In genomic region chr16:49464877-49465504, GRCh38 we compare ENCODE assay signal across 9 cellular contexts.
DNase-seq lines count a peak whose midpoint lies in the region; ATAC-seq and TF ChIP-seq lines count a peak whose summit lies in the region.
"Had no signal": no experiment of that assay in that cellular context is flagged by ENCODE, and none has a peak within 500 bp of the region (broad histone marks: within the 10 kb centered on the region; RNA-seq: fewer than 3 reads in every experiment).

No MANE protein-coding gene starts in this region.

- TF ChIP-seq CTCF in lung (IDR thresholded peaks at IDR 0.05; ENCODE audit: control extremely low read depth, extremely low read depth): no peak

- 34 to 39% methylated on average over 37 to 40 of the region's 40 CpGs for WGBS in lung, 2 donors

- H3K27me3 Mint-ChIP-seq in CD4-positive, alpha-beta memory T cell: no peaks in the 10 kb centered on the region
- peaks cover 5% of the 10 kb centered on the region for H3K27me3 Mint-ChIP-seq in activated T-helper 2 cell treated with anti-CD3 and anti-CD28 coated beads, Interferon-gamma antibody, Interleukin-2, Interleukin-4, amounts not matched to agents 10 μg/mL and 5 μg/mL and 100 μg/mL, durations not matched to agents 14 hours and 24 hours and 36 hours (ENCODE audit: low read depth)

- H3K27me3 ChIP-seq in CD4-positive, alpha-beta memory T cell (ENCODE audit: insufficient read depth, low read length): no peaks in the 10 kb centered on the region
- no peaks in the 10 kb centered on the region for H3K27me3 ChIP-seq in lung (ENCODE audit: control insufficient read depth, insufficient read depth)

- ATAC-seq in GM21360 (IDR thresholded peaks at IDR 0.05; ENCODE audit: unreplicated experiment): peak; percentile 37
- no peak for ATAC-seq in lung (ENCODE audit: insufficient read depth, low FRiP score)
- no peak for ATAC-seq in HG02759 (IDR thresholded peaks at IDR 0.05; ENCODE audit: unreplicated experiment)
- ATAC-seq in GM19455 (IDR thresholded peaks at IDR 0.05; ENCODE audit: unreplicated experiment): no peak
- ATAC-seq: activated CD4-positive, CD25-positive, alpha-beta regulatory T cell treated with anti-CD3 and anti-CD28 coated beads, Interleukin-2, amount 50 U/mL, for 24 hours had no signal

- no peak overlapping the region for H3K27ac ChIP-seq in CD4-positive, alpha-beta memory T cell (ENCODE audit: low read depth, low read length)
- no peak overlapping the region for H3K27ac ChIP-seq in lung (ENCODE audit: low read depth in 1 of 2, low read length in 1 of 2)

- intact Hi-C loops in CD4-positive, alpha-beta memory T cell (cut with micrococcal nuclease): no loop called here
- intact Hi-C loops in activated T-helper 2 cell treated with anti-CD3 and anti-CD28 coated beads, Interferon-gamma antibody, Interleukin-2, Interleukin-4, amounts not matched to agents 10 μg/mL and 5 μg/mL and 100 μg/mL, durations not matched to agents 14 hours and 24 hours and 36 hours (cut with micrococcal nuclease): no loop called here

- peak overlapping the region; percentile 26 to 98 (median 87) for H3K27ac Mint-ChIP-seq in CD4-positive, alpha-beta memory T cell
- no peak overlapping the region for H3K27ac Mint-ChIP-seq in activated T-helper 2 cell treated with anti-CD3 and anti-CD28 coated beads, Interferon-gamma antibody, Interleukin-2, Interleukin-4, amounts not matched to agents 10 μg/mL and 5 μg/mL and 100 μg/mL, durations not matched to agents 14 hours and 24 hours and 36 hours

- H3K36me3 Mint-ChIP-seq in CD4-positive, alpha-beta memory T cell: no peaks in the 10 kb centered on the region
- H3K36me3 Mint-ChIP-seq in activated T-helper 2 cell treated with anti-CD3 and anti-CD28 coated beads, Interferon-gamma antibody, Interleukin-2, Interleukin-4, amounts not matched to agents 10 μg/mL and 5 μg/mL and 100 μg/mL, durations not matched to agents 14 hours and 24 hours and 36 hours (ENCODE audit: low read depth): no peaks in the 10 kb centered on the region

- CTCF ChIA-PET in CD4-positive, alpha-beta memory T cell (lab: Charles Lee; ENCODE audit: partially characterized antibody): no interaction called here

- H3K4me3 ChIP-seq in CD4-positive, alpha-beta memory T cell (ENCODE audit: low read length in 2 of 2): no peak overlapping the region
- H3K4me3 ChIP-seq in lung: no peak overlapping the region

- no peaks in the 10 kb centered on the region for H3K36me3 ChIP-seq in CD4-positive, alpha-beta memory T cell (ENCODE audit: insufficient read depth, low read length)
- H3K36me3 ChIP-seq in lung (ENCODE audit: control insufficient read depth in 2 of 2, insufficient read depth in 2 of 2, low read length in 2 of 2): no peaks in the 10 kb centered on the region

- H3K9me3 ChIP-seq in CD4-positive, alpha-beta memory T cell (ENCODE audit: control insufficient read depth in 1 of 2, low read length in 2 of 2): no peaks in the 10 kb centered on the region
- H3K9me3 ChIP-seq in lung (ENCODE audit: control insufficient read depth in 2 of 2, insufficient read depth in 1 of 2, low read length in 1 of 2): no peaks in the 10 kb centered on the region

- peaks cover 29% of the 10 kb centered on the region for H3K4me1 ChIP-seq in CD4-positive, alpha-beta memory T cell (ENCODE audit: insufficient read depth, low read length)
- no peaks in the 10 kb centered on the region for H3K4me1 ChIP-seq in lung (ENCODE audit: control insufficient read depth in 2 of 2, insufficient read depth in 2 of 2, low read length in 2 of 2)

- POLR2A ChIA-PET in CD4-positive, alpha-beta memory T cell (lab: Charles Lee; ENCODE audit: partially characterized antibody): no interaction called here

- H3K9me3 Mint-ChIP-seq in CD4-positive, alpha-beta memory T cell: no peaks in the 10 kb centered on the region
- no peaks in the 10 kb centered on the region for H3K9me3 Mint-ChIP-seq in activated T-helper 2 cell treated with anti-CD3 and anti-CD28 coated beads, Interferon-gamma antibody, Interleukin-2, Interleukin-4, amounts not matched to agents 10 μg/mL and 5 μg/mL and 100 μg/mL, durations not matched to agents 14 hours and 24 hours and 36 hours

- peaks cover 24 to 54% (median 32%) of the 10 kb centered on the region in 4 donors for H3K4me1 Mint-ChIP-seq in CD4-positive, alpha-beta memory T cell
- peaks cover 25% of the 10 kb centered on the region for H3K4me1 Mint-ChIP-seq in activated T-helper 2 cell treated with anti-CD3 and anti-CD28 coated beads, Interferon-gamma antibody, Interleukin-2, Interleukin-4, amounts not matched to agents 10 μg/mL and 5 μg/mL and 100 μg/mL, durations not matched to agents 14 hours and 24 hours and 36 hours (ENCODE audit: low read depth)

- H3K4me3 Mint-ChIP-seq in CD4-positive, alpha-beta memory T cell: peak overlapping the region in 1 of 8 donors; percentile 25
- no peak overlapping the region for H3K4me3 Mint-ChIP-seq in activated T-helper 2 cell treated with anti-CD3 and anti-CD28 coated beads, Interferon-gamma antibody, Interleukin-2, Interleukin-4, amounts not matched to agents 10 μg/mL and 5 μg/mL and 100 μg/mL, durations not matched to agents 14 hours and 24 hours and 36 hours (ENCODE audit: low read depth)

- no peak for DNase-seq in CD4-positive, alpha-beta memory T cell
- peak; percentile 2 for DNase-seq in activated T-helper 2 cell treated with anti-CD3 and anti-CD28 coated beads, Interferon-gamma antibody, Interleukin-2, Interleukin-4, amounts not matched to agents 10 μg/mL and 5 μg/mL and 100 μg/mL, durations not matched to agents 14 hours and 24 hours and 36 hours (ENCODE audit: low spot score)
- DNase-seq in lung (ENCODE audit: low spot score) (peak; percentile 19), DMS79 treated with DMSO at 0.1 percent for 48 hours (lab: John Stamatoyannopoulos, UW) (no peak), NCI-H1092 (lab: John Stamatoyannopoulos, UW) (no peak)

Comparison
In these comparisons a context has a peak if more than half of its experiments do, and no peak if none do; other contexts are left out.
1. DNase-seq: peak in activated T-helper 2 cell treated with anti-CD3 and anti-CD28 coated beads, Interferon-gamma antibody, Interleukin-2, Interleukin-4, amounts not matched to agents 10 μg/mL and 5 μg/mL and 100 μg/mL, durations not matched to agents 14 hours and 24 hours and 36 hours (single experiment) and lung (single experiment); none in CD4-positive, alpha-beta memory T cell (0 of 5), DMS79 treated with DMSO at 0.1 percent for 48 hours (single experiment) and NCI-H1092 (single experiment).